Comparison of ENCODE assay signal across 21 cellular contexts in genomic region chrY:16136576-16137298, GRCh38.
DNase-seq lines count a peak whose midpoint lies in the region; ATAC-seq and TF ChIP-seq lines count a peak whose summit lies in the region.
"Had no signal": no experiment of that assay in that cellular context is flagged by ENCODE, and none has a peak within 500 bp of the region (broad histone marks: within the 10 kb centered on the region; RNA-seq: fewer than 3 reads in every experiment).

No MANE protein-coding gene starts in this region.

- POLR2A ChIA-PET in WTC11 (lab: Charles Lee) (no interaction called here), OCI-LY7 (lab: Charles Lee) (interaction anchor here (0.5 kb wide), 1 partner anchor 1665 kb away, joined by 3 read pairs; no protein-coding TSS in a partner anchor)

- H3K36me3 Mint-ChIP-seq in GM23338 (ENCODE audit: low read depth) (peaks cover 22% of the 10 kb centered on the region; the same call in 2 of the 3 replicates), WTC11 (peaks cover 24% of the 10 kb centered on the region)
- H3K36me3 Mint-ChIP-seq: CD4-positive, CD25-positive, alpha-beta regulatory T cell; CD8-positive, alpha-beta T cell had no signal

- H2AFZ ChIP-seq in GM23338: no peak overlapping the region
- H2AFZ ChIP-seq in OCI-LY7 (ENCODE audit: low read length): no peak overlapping the region
- H2AFZ ChIP-seq: GM23248 had no signal

- peak overlapping the region; percentile 42; the same call in 1 of the 2 replicates for H3K27ac ChIP-seq in GM23338 (ENCODE audit: low read depth)
- peak overlapping the region; percentile 7 for H3K27ac ChIP-seq in iPS-20b (ENCODE audit: low read length)
- H3K27ac ChIP-seq in brain microvascular endothelial cell: no peak overlapping the region
- H3K27ac ChIP-seq in OCI-LY7 (ENCODE audit: low read depth, low read length, poor library complexity, severe bottlenecking): no peak overlapping the region
- H3K27ac ChIP-seq: 22Rv1, BLaER1, C4-2B, GM23248 had no signal

- H3K4me2 ChIP-seq in GM23338 (no peak overlapping the region), OCI-LY7 (ENCODE audit: low read length) (no peak overlapping the region)
- H3K4me2 ChIP-seq: BLaER1 had no signal

- H3K4me1 ChIP-seq in GM23338 (ENCODE audit: insufficient read depth): peaks cover 10% of the 10 kb centered on the region; the same call in 1 of the 2 replicates
- H3K4me1 ChIP-seq in iPS-20b (ENCODE audit: insufficient read depth, low read length): peaks cover 9% of the 10 kb centered on the region; the same call in 1 of the 2 replicates
- H3K4me1 ChIP-seq in OCI-LY7 (ENCODE audit: insufficient read depth, low read length, poor library complexity, severe bottlenecking): no peaks in the 10 kb centered on the region
- H3K4me1 ChIP-seq: BLaER1, Caco-2 had no signal

- CTCF ChIA-PET in WTC11 (lab: Charles Lee): no interaction called here
- CTCF ChIA-PET in OCI-LY7 (lab: Charles Lee; ENCODE audit: unreplicated experiment): no interaction called here

- H3K4me1 Mint-ChIP-seq in GM23338 (peaks cover 16% of the 10 kb centered on the region), WTC11 (peaks cover 24% of the 10 kb centered on the region)
- H3K4me1 Mint-ChIP-seq: B cell; CD4-positive, CD25-positive, alpha-beta regulatory T cell had no signal

- ATAC-seq in GM23338: peak; percentile 96
- peak; percentile 97 for ATAC-seq in WTC11
- ATAC-seq in left ventricle myocardium superior: no peak
- ATAC-seq: CD8-positive, alpha-beta T cell; GM12878 had no signal

- peaks cover 1% of the 10 kb centered on the region for H3K27me3 Mint-ChIP-seq in GM23338 (ENCODE audit: insufficient read depth, low read depth, poor library complexity)
- H3K27me3 Mint-ChIP-seq in WTC11 (ENCODE audit: low read depth): peaks cover 3% of the 10 kb centered on the region; the same call in 1 of the 2 replicates
- H3K27me3 Mint-ChIP-seq: B cell; CD4-positive, CD25-positive, alpha-beta regulatory T cell had no signal

- H3K36me3 ChIP-seq in GM23338 (ENCODE audit: insufficient read depth) (no peaks in the 10 kb centered on the region), iPS-20b (ENCODE audit: insufficient read depth, low read depth, low read length) (no peaks in the 10 kb centered on the region), brain microvascular endothelial cell (replicated peaks) (no peaks in the 10 kb centered on the region), OCI-LY7 (ENCODE audit: insufficient read depth, low read length) (no peaks in the 10 kb centered on the region)
- H3K36me3 ChIP-seq: BLaER1 had no signal

- H3K4me3 Mint-ChIP-seq in GM23338 (no peak overlapping the region), WTC11 (no peak overlapping the region)
- H3K4me3 Mint-ChIP-seq: B cell; CD4-positive, CD25-positive, alpha-beta regulatory T cell; CD8-positive, alpha-beta T cell had no signal

- H3K9me3 Mint-ChIP-seq in GM23338: peaks cover 13% of the 10 kb centered on the region; the same call in 2 of the 3 replicates
- peaks cover 23% of the 10 kb centered on the region for H3K9me3 Mint-ChIP-seq in WTC11
- H3K9me3 Mint-ChIP-seq: CD8-positive, alpha-beta T cell had no signal

- no peaks in the 10 kb centered on the region for H3K79me2 ChIP-seq in GM23338 (replicated peaks; ENCODE audit: insufficient read depth)
- no peaks in the 10 kb centered on the region for H3K79me2 ChIP-seq in OCI-LY7 (ENCODE audit: insufficient read depth, low read depth, low read length)

- H3K9me2 ChIP-seq in GM23338 (ENCODE audit: insufficient read depth) (peaks cover 4% of the 10 kb centered on the region; the same call in 1 of the 2 replicates), OCI-LY7 (ENCODE audit: insufficient read depth, low read length) (no peaks in the 10 kb centered on the region)

- TF ChIP-seq CTCF in GM23338 (conservative IDR thresholded peaks at IDR 0.05; ENCODE audit: low read depth in 2 of 2) (no peak), WTC11 (IDR thresholded peaks at IDR 0.05) (no peak), brain microvascular endothelial cell (IDR thresholded peaks at IDR 0.05; ENCODE audit: low read depth, low read length, missing control alignments) (no peak), OCI-LY7 (conservative IDR thresholded peaks at IDR 0.05; ENCODE audit: low read length) (no peak)

- H3K27me3 ChIP-seq in GM23338 (ENCODE audit: insufficient read depth): no peaks in the 10 kb centered on the region
- no peaks in the 10 kb centered on the region for H3K27me3 ChIP-seq in iPS-20b (ENCODE audit: insufficient read depth, low read length)
- no peaks in the 10 kb centered on the region for H3K27me3 ChIP-seq in brain microvascular endothelial cell (replicated peaks)
- H3K27me3 ChIP-seq: BLaER1 had no signal

- in situ Hi-C loops in brain microvascular endothelial cell (cut with HindIII; ENCODE audit: low pct_ligation_motif_present, low sequenced_read_pairs): no loop called here

- BruUV-seq in OCI-LY7 (replicated peaks; lab: Mats Ljungman, UMichigan): no TSS peak

- H3K9me3 ChIP-seq in iPS-20b (ENCODE audit: insufficient read depth, low read depth, low read length) (no peaks in the 10 kb centered on the region), OCI-LY7 (ENCODE audit: low read length) (no peaks in the 10 kb centered on the region)
- H3K9me3 ChIP-seq: BLaER1, Caco-2 had no signal

- no peaks in the 10 kb centered on the region for H3F3A ChIP-seq in GM23338 (replicated peaks; ENCODE audit: low read depth)

- H4K20me1 ChIP-seq in GM23338 (replicated peaks; ENCODE audit: insufficient read depth) (no peaks in the 10 kb centered on the region), OCI-LY7 (ENCODE audit: insufficient read depth, low read length) (no peaks in the 10 kb centered on the region)
- H4K20me1 ChIP-seq: BLaER1 had no signal

- peak overlapping the region; percentile 70; the same call in 1 of the 2 replicates for H3K27ac Mint-ChIP-seq in GM23338
- peak overlapping the region; percentile 82 for H3K27ac Mint-ChIP-seq in WTC11
- H3K27ac Mint-ChIP-seq: B cell; CD4-positive, CD25-positive, alpha-beta regulatory T cell; CD8-positive, alpha-beta T cell had no signal

- H3K4me3 ChIP-seq in GM23338 (no peak overlapping the region), iPS-20b (ENCODE audit: low read length) (peak overlapping the region; percentile 40; the same call in 1 of the 2 replicates), brain microvascular endothelial cell (ENCODE audit: low read depth, low read length) (no peak overlapping the region), OCI-LY7 (ENCODE audit: low read depth, low read length, poor library complexity, severe bottlenecking) (no peak overlapping the region)
- H3K4me3 ChIP-seq: BLaER1, GM12878, GM23248 had no signal

- peak overlapping the region; percentile 41; the same call in 1 of the 2 replicates for H3K9ac ChIP-seq in iPS-20b (ENCODE audit: low read depth, low read length)
- H3K9ac ChIP-seq: BLaER1, GM23248 had no signal

- peak; percentile 65 for DNase-seq in GM23338 (ENCODE audit: low spot score)
- DNase-seq in WTC11 (ENCODE audit: low spot score): no peak
- peak; percentile 47 for DNase-seq in iPS DF 19.7 (ENCODE audit: low read depth, low spot score)
- no peak for DNase-seq in cerebellum (ENCODE audit: low spot score)
- DNase-seq in brain microvascular endothelial cell: no peak
- no peak for DNase-seq in OCI-LY7 (ENCODE audit: low spot score)
- no peak for DNase-seq in left ventricle myocardium superior
- DNase-seq: Caco-2; CD4-positive, CD25-positive, alpha-beta regulatory T cell; CD8-positive, alpha-beta T cell; DMS153; DND-41; GDM1; GM23248; HCEC 1CT had no signal

- intact Hi-C loops in OCI-LY7 (cut with micrococcal nuclease; ENCODE audit: unreplicated experiment) (no loop called here), left ventricle myocardium superior (cut with micrococcal nuclease) (no loop called here)

TF ChIP-seq in GM23338, 12 proteins besides CTCF, POLR2A, EP300 and RAD21:
- TF ChIP-seq EZH2 (IDR thresholded peaks at IDR 0.05; ENCODE audit: low read depth, unreplicated experiment): no peak
- peak; percentile 63; the same call in 1 of the 2 replicates for TF ChIP-seq NANOG (IDR thresholded peaks at IDR 0.05; ENCODE audit: borderline replicate concordance)

TF ChIP-seq in WTC11, 78 proteins besides CTCF, POLR2A, EP300 and RAD21:
- no peak for TF ChIP-seq NR2C2 (CRISPR knock-in tag; IDR thresholded peaks at IDR 0.05)
- TF ChIP-seq RELA (CRISPR knock-in tag; IDR thresholded peaks at IDR 0.05; ENCODE audit: borderline replicate concordance): no peak

Comparison
In these comparisons a context has a peak if more than half of its experiments do, and no peak if none do; other contexts are left out.
1. DNase-seq: peak in GM23338 (single experiment) and iPS DF 19.7 (single experiment); none in WTC11 (single experiment), cerebellum (single experiment), brain microvascular endothelial cell (single experiment), OCI-LY7 (single experiment) and left ventricle myocardium superior (single experiment).
2. H3K27ac ChIP-seq: peak in GM23338 (single experiment) and iPS-20b (single experiment); none in brain microvascular endothelial cell (single experiment) and OCI-LY7 (single experiment).